In the genomic region with DNA sequence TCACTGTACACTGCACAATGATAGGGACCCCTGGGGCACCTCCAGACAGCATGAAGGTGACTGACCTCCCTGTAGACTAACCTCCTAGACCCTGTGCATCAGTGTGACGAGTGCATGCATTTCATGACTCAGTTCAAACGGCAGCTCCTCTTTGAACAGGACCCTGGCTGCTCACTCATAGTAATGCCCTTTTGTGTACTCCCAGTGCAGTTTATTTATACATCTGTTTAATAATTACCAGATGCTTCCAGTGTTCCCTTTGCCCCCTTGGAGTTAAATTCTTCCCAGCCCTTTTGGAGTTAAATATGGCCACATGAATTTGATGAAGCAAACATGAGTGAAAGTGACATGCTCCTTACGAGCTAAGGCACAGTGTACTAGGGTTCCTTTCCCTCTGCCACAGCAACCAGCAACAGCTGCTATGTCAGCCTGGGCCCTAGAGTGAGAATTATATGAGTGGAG, we compare ENCODE assay signal across 18 cellular contexts.
A peak's percentile ranks its signal among the peaks of the same experiment; 100 is the strongest.
DNase-seq lines count a peak whose midpoint lies in the region; ATAC-seq and TF ChIP-seq lines count a peak whose summit lies in the region.
"Had no signal": no experiment of that assay in that cellular context is flagged by ENCODE, and none has a peak within 500 bp of the region (broad histone marks: within the 10 kb centered on the region; RNA-seq: fewer than 3 reads in every experiment).

No MANE protein-coding gene starts in this region.

- H3K27me3 ChIP-seq in BLaER1 (no peaks in the 10 kb centered on the region), neural progenitor cell (no peaks in the 10 kb centered on the region)

- no peaks in the 10 kb centered on the region for H3K36me3 Mint-ChIP-seq in neural progenitor cell
- H3K36me3 Mint-ChIP-seq: CD14-positive monocyte, IgD-negative memory B cell had no signal

- H3K4me3 ChIP-seq in BLaER1 (no peak overlapping the region), neural progenitor cell (no peak overlapping the region)
- H3K4me3 ChIP-seq: prostate gland had no signal

- H3K36me3 ChIP-seq in BLaER1 (no peaks in the 10 kb centered on the region), neural progenitor cell (no peaks in the 10 kb centered on the region)
- H3K36me3 ChIP-seq: prostate gland had no signal

- peaks cover 2% of the 10 kb centered on the region for H3K27me3 Mint-ChIP-seq in neural progenitor cell (ENCODE audit: insufficient read depth, low read depth)

- no peaks in the 10 kb centered on the region for H3F3A ChIP-seq in neural progenitor cell (ENCODE audit: low read depth)

- no peaks in the 10 kb centered on the region for H4K20me1 ChIP-seq in BLaER1
- no peaks in the 10 kb centered on the region for H4K20me1 ChIP-seq in neural progenitor cell (ENCODE audit: low read depth)

- no peaks in the 10 kb centered on the region for H3K79me2 ChIP-seq in neural progenitor cell (ENCODE audit: low read depth)

- H3K4me3 Mint-ChIP-seq in neural progenitor cell = no peak overlapping the region
- H3K4me3 Mint-ChIP-seq: activated naive CD4-positive, alpha-beta T cell treated with anti-CD3 and anti-CD28 coated beads for 36 hours; CD14-positive monocyte; IgD-negative memory B cell had no signal

- H3K27ac ChIP-seq in BLaER1 (no peak overlapping the region), neural progenitor cell (no peak overlapping the region)
- H3K27ac ChIP-seq: prostate gland had no signal

- no peak overlapping the region for H2AFZ ChIP-seq in neural progenitor cell (replicated peaks)

- H3K27ac Mint-ChIP-seq in neural progenitor cell = peak overlapping the region; percentile 41
- H3K27ac Mint-ChIP-seq: activated naive CD4-positive, alpha-beta T cell treated with anti-CD3 and anti-CD28 coated beads for 36 hours; CD14-positive monocyte; IgD-negative memory B cell had no signal

- H3K4me1 ChIP-seq in BLaER1 (peaks cover 6% of the 10 kb centered on the region; the same call in 1 of the 2 replicates), neural progenitor cell (no peaks in the 10 kb centered on the region)
- H3K4me1 ChIP-seq: prostate gland had no signal

- H3K9me3 ChIP-seq in BLaER1 (no peaks in the 10 kb centered on the region), neural progenitor cell (ENCODE audit: low read depth) (no peaks in the 10 kb centered on the region)
- H3K9me3 ChIP-seq: prostate gland had no signal

- no peaks in the 10 kb centered on the region for H3K9me3 Mint-ChIP-seq in neural progenitor cell
- H3K9me3 Mint-ChIP-seq: activated naive CD4-positive, alpha-beta T cell treated with anti-CD3 and anti-CD28 coated beads for 36 hours; IgD-negative memory B cell had no signal

- DNase-seq in M059J (ENCODE audit: low read depth) (peak; percentile 64), fibroblast of gingiva (ENCODE audit: low read depth) (peak; percentile 89), neural progenitor cell (ENCODE audit: low spot score) (no peak), NCI-H82 treated with DMSO at 0.1 percent for 48 hours (lab: John Stamatoyannopoulos, UW; ENCODE audit: unreplicated experiment) (no peak), NCI-H2227 (lab: John Stamatoyannopoulos, UW; ENCODE audit: unreplicated experiment) (no peak)
- DNase-seq: activated naive CD4-positive, alpha-beta T cell treated with anti-CD3 and anti-CD28 coated beads for 36 hours; erythroblast; GDM1; midbrain; NCI-H526; stimulated activated CD4-positive, alpha-beta T cell treated with anti-CD3 and anti-CD28 coated beads, Interleukin-4, amount 100 ng/mL, for 1 hour; stimulated activated naive CD4-positive, alpha-beta T cell had no signal

- peaks cover 16% of the 10 kb centered on the region for H3K4me1 Mint-ChIP-seq in neural progenitor cell
- H3K4me1 Mint-ChIP-seq: CD14-positive monocyte, IgD-negative memory B cell had no signal

- peak overlapping the region; percentile 22; the same call in 1 of the 2 replicates for H3K4me2 ChIP-seq in BLaER1
- H3K4me2 ChIP-seq in neural progenitor cell = no peak overlapping the region

- TF ChIP-seq CTCF in neural progenitor cell (IDR thresholded peaks at IDR 0.05) = no peak

- H3K9ac ChIP-seq in BLaER1 = no peak overlapping the region
- H3K9ac ChIP-seq in neural progenitor cell = no peak overlapping the region

- ATAC-seq in GM21515 (IDR thresholded peaks at IDR 0.05; ENCODE audit: unreplicated experiment) (no peak), GM21576 (IDR thresholded peaks at IDR 0.05; ENCODE audit: unreplicated experiment) (no peak)

Comparison
In these comparisons a context has a peak if more than half of its experiments do, and no peak if none do; other contexts are left out.
1. DNase-seq: peak in M059J (single experiment) and fibroblast of gingiva (single experiment); none in neural progenitor cell (single experiment), NCI-H82 treated with DMSO at 0.1 percent for 48 hours (single experiment) and NCI-H2227 (single experiment).